In the genomic region with DNA sequence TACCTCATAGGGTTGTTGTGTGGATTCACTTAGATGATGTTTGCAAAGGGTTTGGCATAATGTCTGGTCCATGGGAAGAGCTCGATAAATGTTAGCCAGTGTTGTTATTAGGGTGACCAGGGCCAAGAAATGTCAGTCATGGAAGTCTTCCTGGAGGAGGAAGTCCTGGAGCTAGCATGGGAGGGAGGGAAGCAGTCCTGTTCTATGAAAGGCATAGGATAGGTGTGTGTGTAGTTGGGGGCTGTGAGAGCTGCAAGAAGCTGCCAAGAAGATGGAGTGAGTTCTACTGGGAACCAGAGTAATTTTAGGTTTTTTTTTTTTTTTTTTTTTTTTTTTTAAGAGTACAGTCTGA, we compare ENCODE assay signal across 23 cellular contexts. TPM values are rescaled to one million over a fixed set of nuclear protein-coding genes. Genes with fewer than 3 reads are reported as not detected.
"Had no signal": no experiment of that assay in that cellular context is flagged by ENCODE, and none has a peak within 500 bp of the region (broad histone marks: within the 10 kb centered on the region; RNA-seq: fewer than 3 reads in every experiment).

No MANE protein-coding gene starts in this region.

- H3K36me3 ChIP-seq: adrenal gland, transverse colon, vagina, WERI-Rb-1 had no signal

- H2AFZ ChIP-seq: hepatocyte, parathyroid adenoma had no signal

- FAIRE-seq: islet of Langerhans had no signal

- H3K27ac Mint-ChIP-seq: activated T-helper 17 cell treated with anti-CD3 and anti-CD28 coated beads, Interleukin-2, amount 50 U/mL, for 72 hours; stimulated activated memory B cell treated with anti-CD40 and anti-IgM and Interleukin-4, amounts not matched to agents 10 μg/mL and 1 μg/mL and 100 μg/mL, for 72 hours had no signal

- H3K9me3 ChIP-seq: adrenal gland, mucosa of descending colon, transverse colon, vagina had no signal

- H3K4me2 ChIP-seq: hepatocyte had no signal

- H3K9me3 Mint-ChIP-seq: activated T-helper 17 cell treated with anti-CD3 and anti-CD28 coated beads, Interleukin-2, amount 50 U/mL, for 72 hours; naive B cell; stimulated activated memory B cell treated with anti-CD40 and anti-IgM and Interleukin-4, amounts not matched to agents 10 μg/mL and 1 μg/mL and 100 μg/mL, for 72 hours had no signal

- H3K4me1 ChIP-seq: parathyroid adenoma had no signal

- H3K79me2 ChIP-seq: hepatocyte, parathyroid adenoma had no signal

- H3K27ac ChIP-seq: adrenal gland, epithelial cell of prostate, hepatocyte, parathyroid adenoma, vagina, WERI-Rb-1 had no signal

- ATAC-seq: activated T-helper 17 cell treated with anti-CD3 and anti-CD28 coated beads, Interleukin-2, amount 50 U/mL, for 72 hours; left cardiac atrium; stimulated activated memory B cell treated with anti-CD40 and anti-IgM and Interleukin-4, amounts not matched to agents 10 μg/mL and 1 μg/mL and 100 μg/mL, for 72 hours had no signal

- H3K4me3 ChIP-seq: adrenal gland, hepatocyte, mucosa of descending colon, transverse colon, vagina had no signal

- H3K9ac ChIP-seq: parathyroid adenoma had no signal

- H3K4me3 Mint-ChIP-seq: activated T-helper 17 cell treated with anti-CD3 and anti-CD28 coated beads, Interleukin-2, amount 50 U/mL, for 72 hours; stimulated activated memory B cell treated with anti-CD40 and anti-IgM and Interleukin-4, amounts not matched to agents 10 μg/mL and 1 μg/mL and 100 μg/mL, for 72 hours had no signal

- DNase-seq: activated CD4-positive, alpha-beta T cell treated with anti-CD3 and anti-CD28 coated beads for 1 hour; activated CD4-positive, alpha-beta T cell treated with anti-CD3 and anti-CD28 coated beads, Interleukin-2, amount 50 U/mL, for 4 hours; activated naive CD4-positive, alpha-beta T cell treated with Interleukin-2 at 50 U/mL for 16 hours; activated T-cell treated with anti-CD3 and anti-CD28 coated beads for 4 hours; adrenal gland; foreskin fibroblast; left cardiac atrium; mesenchymal stem cell; naive B cell; stimulated activated CD4-positive, alpha-beta T cell treated with anti-CD3 and anti-CD28 coated beads, Interleukin-4, amount 100 ng/mL, for 24 hours; SW 1271; WERI-Rb-1 had no signal

- H3K36me3 Mint-ChIP-seq: naive B cell; stimulated activated memory B cell treated with anti-CD40 and anti-IgM and Interleukin-4, amounts not matched to agents 10 μg/mL and 1 μg/mL and 100 μg/mL, for 72 hours had no signal

- H3K27me3 ChIP-seq: vagina had no signal

RNA-seq across cellular contexts. Expression of gene LGR6, which starts 4.7 kb away (rescaled TPM):
- total RNA-seq: dermis microvascular lymphatic vessel endothelial cell, subcutaneous adipose tissue had no signal

RNA-seq across cellular contexts. Expression of gene PTPN7, which starts 37.9 kb away (rescaled TPM):
- total RNA-seq: hepatocyte had no signal
